Comparison of ENCODE assay signal across 8 cellular contexts in genomic region chr4:1010522-1011021, GRCh38. TPM values are rescaled to one million over a fixed set of nuclear protein-coding genes. Genes with fewer than 3 reads are reported as not detected.
DNase-seq lines count a peak whose midpoint lies in the region; ATAC-seq and TF ChIP-seq lines count a peak whose summit lies in the region.

No MANE protein-coding gene starts in this region.

- TF ChIP-seq CTCF in GM06990 (IDR thresholded peaks at IDR 0.05; ENCODE audit: insufficient read depth, low read length, poor library complexity, severe bottlenecking) (no peak), Loucy (conservative IDR thresholded peaks at IDR 0.05; ENCODE audit: low read length) (no peak), colonic mucosa (IDR thresholded peaks at IDR 0.05) (no peak), mesothelial cell of epicardium (IDR thresholded peaks at IDR 0.05; ENCODE audit: unreplicated experiment) (no peak)

- peak overlapping the region; percentile 54 for H2AFZ ChIP-seq in Loucy (ENCODE audit: low read length)

- no peaks in the 10 kb centered on the region for H3F3A ChIP-seq in Loucy (ENCODE audit: low read depth)

- peak overlapping the region; percentile 69 for H3K4me2 ChIP-seq in Loucy (ENCODE audit: low read depth, low read length, poor library complexity, severe bottlenecking)

- H3K27me3 ChIP-seq in GM06990 (replicated peaks; ENCODE audit: control insufficient read depth, insufficient read depth, low read length) (no peaks in the 10 kb centered on the region), Loucy (ENCODE audit: insufficient read depth, low read length, poor library complexity, severe bottlenecking) (peaks cover 11% of the 10 kb centered on the region), colonic mucosa (peaks cover 8% of the 10 kb centered on the region)

- ATAC-seq in activated CD4-positive, alpha-beta T cell treated with anti-CD3 and anti-CD28 coated beads for 36 hours: peak; percentile 65
- ATAC-seq in GM19328 (IDR thresholded peaks at IDR 0.05; ENCODE audit: unreplicated experiment): no peak
- ATAC-seq in GM19463 (IDR thresholded peaks at IDR 0.05; ENCODE audit: unreplicated experiment): no peak

- peaks cover 9% of the 10 kb centered on the region for H3K4me1 Mint-ChIP-seq in activated CD4-positive, alpha-beta T cell treated with anti-CD3 and anti-CD28 coated beads for 36 hours
- peaks cover 8% of the 10 kb centered on the region for H3K4me1 Mint-ChIP-seq in mesothelial cell of epicardium

- H3K27ac ChIP-seq in colonic mucosa: peak overlapping the region; percentile 72

- H3K9me3 ChIP-seq in Loucy (ENCODE audit: insufficient read depth, low read depth, low read length): no peaks in the 10 kb centered on the region
- H3K9me3 ChIP-seq in colonic mucosa: no peaks in the 10 kb centered on the region

- H3K9me2 ChIP-seq in Loucy (replicated peaks; ENCODE audit: low read depth, low read length): no peaks in the 10 kb centered on the region

- POLR2A ChIA-PET in activated CD4-positive, alpha-beta T cell treated with anti-CD3 and anti-CD28 coated beads for 36 hours (lab: Charles Lee): no interaction called here

- peaks cover 17% of the 10 kb centered on the region; the same call in 1 of the 2 replicates for H3K79me2 ChIP-seq in Loucy (ENCODE audit: insufficient read depth, low read length)

- H3K27me3 Mint-ChIP-seq in activated CD4-positive, alpha-beta T cell treated with anti-CD3 and anti-CD28 coated beads for 36 hours: peaks cover 27% of the 10 kb centered on the region
- H3K27me3 Mint-ChIP-seq in mesothelial cell of epicardium (ENCODE audit: low read depth): peaks cover 42% of the 10 kb centered on the region

- CTCF ChIA-PET in activated CD4-positive, alpha-beta T cell treated with anti-CD3 and anti-CD28 coated beads for 36 hours (lab: Charles Lee): interaction anchor here (0.6 to 1.0 kb wide), 2 partner anchors 70 to 268 kb away, joined by 3 read pairs; no protein-coding TSS in a partner anchor

- H3K4me3 Mint-ChIP-seq in activated CD4-positive, alpha-beta T cell treated with anti-CD3 and anti-CD28 coated beads for 36 hours: peak overlapping the region; percentile 75
- peak overlapping the region; percentile 66 for H3K4me3 Mint-ChIP-seq in mesothelial cell of epicardium

- no peaks in the 10 kb centered on the region for H3K36me3 Mint-ChIP-seq in activated CD4-positive, alpha-beta T cell treated with anti-CD3 and anti-CD28 coated beads for 36 hours (ENCODE audit: low read depth)
- no peaks in the 10 kb centered on the region for H3K36me3 Mint-ChIP-seq in mesothelial cell of epicardium

- H3K4me1 ChIP-seq in Loucy (ENCODE audit: insufficient read depth, low read length, poor library complexity, severe bottlenecking) (peaks cover 27% of the 10 kb centered on the region), colonic mucosa (peaks cover 7% of the 10 kb centered on the region)

- peaks cover 18% of the 10 kb centered on the region for H4K20me1 ChIP-seq in Loucy (ENCODE audit: insufficient read depth, low read length, poor library complexity, severe bottlenecking)

- H3K36me3 ChIP-seq in GM06990 (ENCODE audit: control insufficient read depth, insufficient read depth, low read length) (no peaks in the 10 kb centered on the region), Loucy (ENCODE audit: insufficient read depth, low read length) (no peaks in the 10 kb centered on the region), colonic mucosa (no peaks in the 10 kb centered on the region)

- no peak overlapping the region for H3K9ac ChIP-seq in Loucy (ENCODE audit: low read depth, low read length, poor library complexity, severe bottlenecking)
- H3K9ac ChIP-seq in colonic mucosa (ENCODE audit: low read depth in 2 of 2, low read length in 2 of 2): peak overlapping the region; percentile 60 to 70

- DNase-seq in GM06990 (ENCODE audit: extremely low read depth, insufficient read length): peak; percentile 61
- DNase-seq in activated CD4-positive, alpha-beta T cell treated with anti-CD3 and anti-CD28 coated beads for 36 hours: peak; percentile 87
- DNase-seq in colonic mucosa: peak; percentile 68
- peak in 1 of 2 experiments; percentile 58 for DNase-seq in mesothelial cell of epicardium (ENCODE audit: low spot score in 2 of 2, unreplicated experiment in 2 of 2)
- DNase-seq in stimulated activated CD8-positive, alpha-beta memory T cell treated with anti-CD3 and anti-CD28 coated beads, Interleukin-4, amount 100 ng/mL, for 48 hours: peak; percentile 83

- intact Hi-C loops in activated CD4-positive, alpha-beta T cell treated with anti-CD3 and anti-CD28 coated beads for 36 hours (cut with DNase I, micrococcal nuclease): loop anchor here (1.0 to 5.0 kb wide), 9 partner anchors 37 to 1407 kb away; partner anchors contain the start of genes ATP5ME (in 1 of the 2), CFAP99 (in 1 of the 2), CTBP1 (in 1 of the 2) and DGKQ (in 1 of the 2)
- intact Hi-C loops in colonic mucosa (cut with DNase I): no loop called here

- peaks cover 2% of the 10 kb centered on the region for H3K9me3 Mint-ChIP-seq in activated CD4-positive, alpha-beta T cell treated with anti-CD3 and anti-CD28 coated beads for 36 hours (ENCODE audit: low read depth)
- H3K9me3 Mint-ChIP-seq in mesothelial cell of epicardium: peaks cover 4% of the 10 kb centered on the region

- peak overlapping the region; percentile 80 for H3K27ac Mint-ChIP-seq in activated CD4-positive, alpha-beta T cell treated with anti-CD3 and anti-CD28 coated beads for 36 hours
- H3K27ac Mint-ChIP-seq in mesothelial cell of epicardium: peak overlapping the region; percentile 72

- H3K4me3 ChIP-seq in GM06990 (replicated peaks; ENCODE audit: low read depth, low read length) (no peak overlapping the region), Loucy (ENCODE audit: low read length, poor library complexity, severe bottlenecking) (peak overlapping the region; percentile 56), colonic mucosa (peak overlapping the region; percentile 57)

RNA-seq across cellular contexts. Expression of gene FGFRL1, which starts 0.9 kb away (rescaled TPM):
- total RNA-seq in activated CD4-positive, alpha-beta T cell treated with anti-CD3 and anti-CD28 coated beads for 36 hours: 10 to 100 TPM; 17.6 to 23.5 TPM
- total RNA-seq in colonic mucosa (10 to 100 TPM; 16.0 to 34.7 TPM), mesothelial cell of epicardium (35.2 to 37.7 TPM (median 37.4 TPM) in 3 replicates)

RNA-seq across cellular contexts. Expression of gene SLC26A1, which starts 17.4 kb away (rescaled TPM):
- total RNA-seq in activated CD4-positive, alpha-beta T cell treated with anti-CD3 and anti-CD28 coated beads for 36 hours: under 1 TPM; 0.21 to 0.43 TPM
- total RNA-seq in colonic mucosa: 1 to 10 TPM in 1 of 2 donors, under 1 TPM in 1; 0.77 to 3.8 TPM
- total RNA-seq in mesothelial cell of epicardium: 0.23 to 0.63 TPM (median 0.38 TPM) in 3 replicates

RNA-seq across cellular contexts. Expression of gene IDUA, which starts 23.7 kb away (rescaled TPM):
- 1 to 10 TPM; 6.4 to 9.0 TPM for total RNA-seq in activated CD4-positive, alpha-beta T cell treated with anti-CD3 and anti-CD28 coated beads for 36 hours
- total RNA-seq in colonic mucosa (10 to 100 TPM; 18.8 to 22.4 TPM), mesothelial cell of epicardium (63.3 to 68.6 TPM (median 65.8 TPM) in 3 replicates)

RNA-seq across cellular contexts. Expression of gene DGKQ, which starts 37.2 kb away (rescaled TPM):
- 10 to 100 TPM in 1 of 2 experiments, 1 to 10 TPM in 1; 9.3 to 11.3 TPM for total RNA-seq in activated CD4-positive, alpha-beta T cell treated with anti-CD3 and anti-CD28 coated beads for 36 hours
- 10 to 100 TPM; 39.4 to 68.2 TPM for total RNA-seq in colonic mucosa
- 15.2 to 16.2 TPM (median 15.6 TPM) in 3 replicates for total RNA-seq in mesothelial cell of epicardium
